Comparison of ENCODE assay signal across 10 cellular contexts in genomic region chr11:96314326-96315050, GRCh38. TPM values are rescaled to one million over a fixed set of nuclear protein-coding genes. Genes with fewer than 3 reads are reported as not detected.
A peak's percentile ranks its signal among the peaks of the same experiment; 100 is the strongest.
DNase-seq lines count a peak whose midpoint lies in the region; ATAC-seq, FAIRE-seq and TF ChIP-seq lines count a peak whose summit lies in the region.
"Had no signal": no experiment of that assay in that cellular context is flagged by ENCODE, and none has a peak within 500 bp of the region (broad histone marks: within the 10 kb centered on the region; RNA-seq: fewer than 3 reads in every experiment).

No MANE protein-coding gene starts in this region.

- peak overlapping the region; percentile 65 for H3K9ac ChIP-seq in astrocyte (ENCODE audit: low read length)

- ATAC-seq in left lobe of liver: peak; percentile 51
- no peak for ATAC-seq in HG02885 (IDR thresholded peaks at IDR 0.05; ENCODE audit: poor library complexity, unreplicated experiment)

- H3K4me1 Mint-ChIP-seq in astrocyte (ENCODE audit: low read depth, unreplicated experiment): peaks cover 74% of the 10 kb centered on the region

- TF ChIP-seq CTCF in astrocyte (IDR thresholded peaks at IDR 0.05; ENCODE audit: insufficient read depth, low read depth, low read length) (no peak), tibial artery (IDR thresholded peaks at IDR 0.05) (no peak)

- peaks cover 10% of the 10 kb centered on the region for H3K36me3 Mint-ChIP-seq in astrocyte (ENCODE audit: low read depth, unreplicated experiment)

- H3K9me3 Mint-ChIP-seq in astrocyte (ENCODE audit: unreplicated experiment): no peaks in the 10 kb centered on the region

- H3K9me3 ChIP-seq in astrocyte (ENCODE audit: insufficient read depth, low read depth, low read length): no peaks in the 10 kb centered on the region
- no peaks in the 10 kb centered on the region for H3K9me3 ChIP-seq in tibial artery

- H3K27ac ChIP-seq in astrocyte (ENCODE audit: low read depth, low read length) (peak overlapping the region; percentile 84), tibial artery (peak overlapping the region; percentile 42 to 45)

- peaks cover 88% of the 10 kb centered on the region for H3K79me2 ChIP-seq in astrocyte (ENCODE audit: insufficient read depth, low read length)

- no peaks in the 10 kb centered on the region for H3K27me3 Mint-ChIP-seq in astrocyte (ENCODE audit: low read depth, unreplicated experiment)

- H3K4me1 ChIP-seq in astrocyte (ENCODE audit: insufficient read depth, low read length) (peaks cover 55% of the 10 kb centered on the region), tibial artery (peaks cover 0 to 81% (median 54%) of the 10 kb centered on the region in 4 donors)

- H3K36me3 ChIP-seq in astrocyte (ENCODE audit: insufficient read depth, low read length): no peaks in the 10 kb centered on the region
- H3K36me3 ChIP-seq in tibial artery: no peaks in the 10 kb centered on the region

- peak; percentile 29 for FAIRE-seq in astrocyte (lab: Jason Lieb, UNC)

- H3K4me3 ChIP-seq in astrocyte (ENCODE audit: insufficient read depth, low read depth, low read length) (peak overlapping the region; percentile 4), tibial artery (no peak overlapping the region)

- peak; percentile 8 for DNase-seq in DMS53 (lab: John Stamatoyannopoulos, UW)
- no peak for DNase-seq in DMS53 treated with DMSO at 0.1 percent for 48 hours (lab: John Stamatoyannopoulos, UW; ENCODE audit: unreplicated experiment)
- DNase-seq in astrocyte (ENCODE audit: low read depth): peak; percentile 87
- DNase-seq in left lobe of liver (ENCODE audit: low spot score): no peak
- DNase-seq in tibial artery: peak in 1 of 2 donors; percentile 56
- no peak for DNase-seq in iPS-NIHi11 (ENCODE audit: low spot score)
- DNase-seq in NCI-H226: no peak
- DNase-seq: 8988T, NCI-H2171 treated with DMSO at 0.1 percent for 48 hours had no signal

- H3K4me3 Mint-ChIP-seq in astrocyte (ENCODE audit: unreplicated experiment): no peak overlapping the region

- peak overlapping the region; percentile 96 for H3K27ac Mint-ChIP-seq in astrocyte (ENCODE audit: unreplicated experiment)

- no peak overlapping the region for H2AFZ ChIP-seq in astrocyte (ENCODE audit: low read depth, low read length)

- peak overlapping the region; percentile 69 for H3K4me2 ChIP-seq in astrocyte (ENCODE audit: low read length)

- H3K27me3 ChIP-seq in astrocyte (ENCODE audit: insufficient read depth, low read length) (no peaks in the 10 kb centered on the region), tibial artery (no peaks in the 10 kb centered on the region)

- H4K20me1 ChIP-seq in astrocyte (ENCODE audit: insufficient read depth, low read length): no peaks in the 10 kb centered on the region

- intact Hi-C loops in tibial artery (cut with DNase I; ENCODE audit: low total_unique reads): no loop called here

RNA-seq across cellular contexts. Expression of gene MAML2, which starts 28.5 kb away (rescaled TPM):
- total RNA-seq in astrocyte: 27.1 and 27.4 TPM in 2 replicates
- total RNA-seq in left lobe of liver: 1.0 TPM

Comparison
In these comparisons a context has a peak if more than half of its experiments do, and no peak if none do; other contexts are left out.
1. DNase-seq: peak in DMS53 (single experiment) and astrocyte (single experiment); none in DMS53 treated with DMSO at 0.1 percent for 48 hours (single experiment), left lobe of liver (single experiment), iPS-NIHi11 (single experiment) and NCI-H226 (single experiment).
2. RNA of gene MAML2, which starts 28.5 kb away (total RNA-seq): 27.1 to 27.4 TPM in astrocyte; 1.0 TPM in left lobe of liver (single experiment); every median in the first group is over 10 times any median in the second.